Comparison of ENCODE assay signal across 9 cellular contexts in genomic region chr15:39935241-39935640, GRCh38. TPM values are rescaled to one million over a fixed set of nuclear protein-coding genes. Genes with fewer than 3 reads are reported as not detected.
DNase-seq lines count a peak whose midpoint lies in the region; ATAC-seq and TF ChIP-seq lines count a peak whose summit lies in the region.
"Had no signal": no experiment of that assay in that cellular context is flagged by ENCODE, and none has a peak within 500 bp of the region (broad histone marks: within the 10 kb centered on the region; RNA-seq: fewer than 3 reads in every experiment).

No MANE protein-coding gene starts in this region.

- no peak overlapping the region for H3K27ac ChIP-seq in CD8-positive, alpha-beta T cell (ENCODE audit: low read depth, low read length)
- no peak overlapping the region for H3K27ac ChIP-seq in Karpas-422 (ENCODE audit: low read length)
- H3K27ac ChIP-seq in brain microvascular endothelial cell: no peak overlapping the region

- no peaks in the 10 kb centered on the region for H4K20me1 ChIP-seq in Karpas-422 (ENCODE audit: insufficient read depth, low read depth, low read length)

- POLR2A ChIA-PET in CD8-positive, alpha-beta T cell (lab: Charles Lee): interaction anchor here (1.1 to 1.2 kb wide), 2 partner anchors 14 to 77 kb away, joined by 3 read pairs; no protein-coding TSS in a partner anchor

- no peaks in the 10 kb centered on the region for H3K27me3 ChIP-seq in CD8-positive, alpha-beta T cell (ENCODE audit: insufficient read depth, low read length)
- H3K27me3 ChIP-seq in Karpas-422 (ENCODE audit: low read length) (no peaks in the 10 kb centered on the region), brain microvascular endothelial cell (replicated peaks) (no peaks in the 10 kb centered on the region)
- H3K27me3 ChIP-seq: MG63 had no signal

- no peak overlapping the region for H3K9ac ChIP-seq in Karpas-422 (ENCODE audit: low read length)

- peaks cover 18% of the 10 kb centered on the region for H3K36me3 Mint-ChIP-seq in CD8-positive, alpha-beta T cell
- H3K36me3 Mint-ChIP-seq in dendritic cell treated with granulocyte-macrophage colony-stimulating factor and Interleukin-4, amounts not matched to agents 40 ng/mL and 50 ng/mL, for 4 days (ENCODE audit: low read depth): peaks cover 23% of the 10 kb centered on the region
- H3K36me3 Mint-ChIP-seq in neural crest cell (ENCODE audit: low read depth): peaks cover 5% of the 10 kb centered on the region

- peak overlapping the region; percentile 43 for H3K4me3 Mint-ChIP-seq in CD8-positive, alpha-beta T cell
- H3K4me3 Mint-ChIP-seq in dendritic cell treated with granulocyte-macrophage colony-stimulating factor and Interleukin-4, amounts not matched to agents 40 ng/mL and 50 ng/mL, for 4 days: peak overlapping the region; percentile 30
- peak overlapping the region; percentile 94 for H3K4me3 Mint-ChIP-seq in neural crest cell

- intact Hi-C loops in CD8-positive, alpha-beta T cell (cut with DNase I, micrococcal nuclease): loop anchor here (2.0 to 10.0 kb wide), 3 partner anchors 152 to 1480 kb away; partner anchors contain the start of genes BMF (in 1 of the 2), FAM98B (in 1 of the 2) and FSIP1 (in 1 of the 2)
- intact Hi-C loops in dendritic cell treated with granulocyte-macrophage colony-stimulating factor and Interleukin-4, amounts not matched to agents 40 ng/mL and 50 ng/mL, for 4 days (cut with micrococcal nuclease): loop anchor here (2.0 kb wide), 1 partner anchor 14 kb away; the partner anchor contains the start of gene GPR176

- no peak overlapping the region for H3K27ac Mint-ChIP-seq in CD8-positive, alpha-beta T cell
- peak overlapping the region; percentile 48 for H3K27ac Mint-ChIP-seq in dendritic cell treated with granulocyte-macrophage colony-stimulating factor and Interleukin-4, amounts not matched to agents 40 ng/mL and 50 ng/mL, for 4 days
- no peak overlapping the region for H3K27ac Mint-ChIP-seq in neural crest cell (ENCODE audit: unreplicated experiment)

- no peak overlapping the region for H3K4me3 ChIP-seq in CD8-positive, alpha-beta T cell (ENCODE audit: low read depth, low read length)
- peak overlapping the region; percentile 78 for H3K4me3 ChIP-seq in Karpas-422 (ENCODE audit: low read length)
- H3K4me3 ChIP-seq in brain microvascular endothelial cell (ENCODE audit: low read depth, low read length): no peak overlapping the region

- peak overlapping the region; percentile 79 for H3K4me2 ChIP-seq in Karpas-422 (ENCODE audit: low read depth, low read length, poor library complexity, severe bottlenecking)

- H3K36me3 ChIP-seq in CD8-positive, alpha-beta T cell (ENCODE audit: insufficient read depth, low read length): peaks cover 8% of the 10 kb centered on the region
- peaks cover 4% of the 10 kb centered on the region; the same call in 1 of the 2 replicates for H3K36me3 ChIP-seq in Karpas-422 (ENCODE audit: insufficient read depth, low read length)
- peaks cover 5% of the 10 kb centered on the region for H3K36me3 ChIP-seq in brain microvascular endothelial cell (replicated peaks)

- H3K4me1 ChIP-seq in CD8-positive, alpha-beta T cell (ENCODE audit: insufficient read depth, low read length): peaks cover 7% of the 10 kb centered on the region
- H3K4me1 ChIP-seq in Karpas-422 (ENCODE audit: low read length): peaks cover 15% of the 10 kb centered on the region

- H3K27me3 Mint-ChIP-seq in CD8-positive, alpha-beta T cell (ENCODE audit: low read depth): peaks cover 2% of the 10 kb centered on the region
- peaks cover under 1% of the 10 kb centered on the region for H3K27me3 Mint-ChIP-seq in dendritic cell treated with granulocyte-macrophage colony-stimulating factor and Interleukin-4, amounts not matched to agents 40 ng/mL and 50 ng/mL, for 4 days
- no peaks in the 10 kb centered on the region for H3K27me3 Mint-ChIP-seq in neural crest cell (ENCODE audit: low read depth)

- no peak for DNase-seq in CD8-positive, alpha-beta T cell
- DNase-seq in Karpas-422 (no peak), neural crest cell (ENCODE audit: low read depth, low spot score) (no peak), NCI-H128 (lab: John Stamatoyannopoulos, UW; ENCODE audit: unreplicated experiment) (no peak), brain microvascular endothelial cell (no peak), RKO (ENCODE audit: low spot score) (no peak), NCI-H1930 (lab: John Stamatoyannopoulos, UW) (no peak)
- DNase-seq: MG63 had no signal

- no peak for TF ChIP-seq CTCF in CD8-positive, alpha-beta T cell (IDR thresholded peaks at IDR 0.05)
- TF ChIP-seq CTCF in neural crest cell (conservative IDR thresholded peaks at IDR 0.05) (no peak), brain microvascular endothelial cell (IDR thresholded peaks at IDR 0.05; ENCODE audit: low read depth, low read length, missing control alignments) (no peak)

- peaks cover 38% of the 10 kb centered on the region for H3K79me2 ChIP-seq in Karpas-422 (ENCODE audit: low read length)

- CTCF ChIA-PET in CD8-positive, alpha-beta T cell (lab: Charles Lee): interaction anchor here (0.9 to 1.7 kb wide), 2 partner anchors 27 to 44 kb away, joined by 3 to 4 read pairs; no protein-coding TSS in a partner anchor

- H3K4me1 Mint-ChIP-seq in CD8-positive, alpha-beta T cell (ENCODE audit: low read depth): peaks cover 34% of the 10 kb centered on the region
- H3K4me1 Mint-ChIP-seq in dendritic cell treated with granulocyte-macrophage colony-stimulating factor and Interleukin-4, amounts not matched to agents 40 ng/mL and 50 ng/mL, for 4 days (ENCODE audit: low read depth): peaks cover 62% of the 10 kb centered on the region
- peaks cover 41% of the 10 kb centered on the region for H3K4me1 Mint-ChIP-seq in neural crest cell

- in situ Hi-C loops in brain microvascular endothelial cell (cut with HindIII; ENCODE audit: low pct_ligation_motif_present, low sequenced_read_pairs): no loop called here

- H3K9me3 ChIP-seq in CD8-positive, alpha-beta T cell (ENCODE audit: low read length): no peaks in the 10 kb centered on the region
- H3K9me3 ChIP-seq in Karpas-422 (ENCODE audit: low read length): no peaks in the 10 kb centered on the region

- no peaks in the 10 kb centered on the region for H3K9me2 ChIP-seq in Karpas-422 (replicated peaks; ENCODE audit: insufficient read depth, low read length)

- H2AFZ ChIP-seq in Karpas-422 (ENCODE audit: low read length): no peak overlapping the region

- no peak for ATAC-seq in CD8-positive, alpha-beta T cell

- no peaks in the 10 kb centered on the region for H3K9me3 Mint-ChIP-seq in CD8-positive, alpha-beta T cell
- peaks cover 11% of the 10 kb centered on the region for H3K9me3 Mint-ChIP-seq in dendritic cell treated with granulocyte-macrophage colony-stimulating factor and Interleukin-4, amounts not matched to agents 40 ng/mL and 50 ng/mL, for 4 days
- peaks cover 3% of the 10 kb centered on the region for H3K9me3 Mint-ChIP-seq in neural crest cell

RNA-seq across cellular contexts. Expression of gene EIF2AK4, which starts 1.3 kb away (rescaled TPM):
- total RNA-seq in CD8-positive, alpha-beta T cell: 1 to 10 TPM; 7.8 to 9.9 TPM
- 24.0 and 42.5 TPM in 2 replicates for total RNA-seq in Karpas-422 (2014; rRNA removed; shearing (Covaris generic); ENCODE audit: low replicate concordance)
- total RNA-seq in neural crest cell: 52.1 and 53.0 TPM in 2 replicates

RNA-seq across cellular contexts. Expression of gene GPR176, which starts 15.2 kb away (rescaled TPM):
- under 1 TPM in 1 of 2 experiments, not detected in 1; 0.14 TPM for total RNA-seq in CD8-positive, alpha-beta T cell
- 0.07 TPM in 1 of 2 replicates, not detected in the other for total RNA-seq in Karpas-422 (2014; rRNA removed; shearing (Covaris generic); ENCODE audit: low replicate concordance)
- 3.7 and 4.2 TPM in 2 replicates for total RNA-seq in neural crest cell

Comparison
In these comparisons a context has a peak if more than half of its experiments do, and no peak if none do; other contexts are left out.
1. H3K4me3 Mint-ChIP-seq: peak in every context shown above with its lines; median percentile 94 in neural crest cell; 43 in CD8-positive, alpha-beta T cell; 30 in dendritic cell treated with granulocyte-macrophage colony-stimulating factor and Interleukin-4, amounts not matched to agents 40 ng/mL and 50 ng/mL, for 4 days.